3 cellular contexts compared by ENCODE assay signal in the genomic region with DNA sequence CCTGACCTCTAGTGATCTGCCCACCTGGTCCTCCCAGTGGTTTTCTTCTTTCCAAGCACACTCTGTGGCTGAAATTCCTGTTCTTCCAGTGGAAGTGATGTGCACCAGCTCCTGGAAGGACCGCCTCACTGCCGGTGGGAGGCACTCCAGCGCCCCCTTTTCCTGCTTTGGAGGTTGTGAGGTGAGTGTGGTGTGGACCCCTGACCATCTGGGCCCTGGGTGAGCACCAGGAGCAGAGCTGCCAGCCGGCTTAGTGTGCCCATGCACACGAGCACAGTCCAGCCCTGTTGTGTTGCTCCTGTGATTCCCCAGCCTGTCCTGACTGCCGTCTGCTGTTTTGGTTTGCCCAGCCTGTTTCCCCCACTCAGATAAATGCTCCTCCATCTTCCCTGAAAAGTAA.
"Had no signal": no experiment of that assay in that cellular context is flagged by ENCODE, and none has a peak within 500 bp of the region (broad histone marks: within the 10 kb centered on the region; RNA-seq: fewer than 3 reads in every experiment).

No MANE protein-coding gene starts in this region.

- DNase-seq: GDM1, GF-D8 had no signal

- ATAC-seq: GM12878 had no signal

- H3K4me3 ChIP-seq: GM12878 had no signal
